ENCODE assay signal across 22 cellular contexts in genomic region chr10:119470920-119471702, GRCh38.
"Had no signal": no experiment of that assay in that cellular context is flagged by ENCODE, and none has a peak within 500 bp of the region (broad histone marks: within the 10 kb centered on the region; RNA-seq: fewer than 3 reads in every experiment).

No MANE protein-coding gene starts in this region.

- H3K4me3 ChIP-seq: SJCRH30 had no signal

- ATAC-seq: HepG2, Panc1, Right ventricle myocardium inferior, SK-N-SH treated with all-trans-retinoic acid at 6 μM for 48 hours had no signal

- H3K9me3 ChIP-seq: SJCRH30 had no signal

- DNase-seq: IMR-90, Kasumi-1, KG1, MM.1S, NCI-H1092 treated with DMSO at 0.1 percent for 48 hours, NCI-H1436, NCI-H187, NCI-H2029, NCI-H2081 treated with DMSO at 0.1 percent for 48 hours, NCI-H2171, NCI-H226, NCI-H446, NCI-H510A, NCI-H524 treated with DMSO at 0.1 percent for 48 hours, NCI-H69, NCI-H774, SHP77 treated with DMSO at 0.1 percent for 48 hours, SJCRH30 had no signal

- H3K4me1 ChIP-seq: SJCRH30 had no signal

- H3K27ac ChIP-seq: SJCRH30 had no signal

- H3K36me3 ChIP-seq: SJCRH30 had no signal
